Comparison of ENCODE assay signal across 8 cellular contexts in genomic region chr16:4358831-4359561, GRCh38. TPM values are rescaled to one million over a fixed set of nuclear protein-coding genes. Genes with fewer than 3 reads are reported as not detected.
DNase-seq lines count a peak whose midpoint lies in the region; ATAC-seq and TF ChIP-seq lines count a peak whose summit lies in the region.

No MANE protein-coding gene starts in this region.

- H3K27ac ChIP-seq in A673 (ENCODE audit: low read depth, low read length, poor library complexity, severe bottlenecking) = no peak overlapping the region
- H3K27ac ChIP-seq in WERI-Rb-1 = peak overlapping the region; percentile 31; the same call in 1 of the 2 replicates
- H3K27ac ChIP-seq in liver (ENCODE audit: low read depth in 1 of 2, low read length in 2 of 2) = no peak overlapping the region

- no TSS peak for BruUV-seq in A673 (replicated peaks; lab: Mats Ljungman, UMichigan)

- ATAC-seq in HG03196 (IDR thresholded peaks at IDR 0.05; ENCODE audit: unreplicated experiment) = no peak

- POLR2A ChIA-PET in A673 (lab: Charles Lee; ENCODE audit: low non-redundant PET) = no interaction called here

- H3K36me3 ChIP-seq in A673 (ENCODE audit: insufficient read depth, low read length, poor library complexity, severe bottlenecking) = no peaks in the 10 kb centered on the region
- no peaks in the 10 kb centered on the region for H3K36me3 ChIP-seq in H7 (replicated peaks; ENCODE audit: control insufficient read depth, insufficient read depth, low read length)
- peaks cover 10% of the 10 kb centered on the region for H3K36me3 ChIP-seq in WERI-Rb-1
- H3K36me3 ChIP-seq in liver (ENCODE audit: control insufficient read depth in 4 of 4, insufficient read depth in 3 of 4, low read depth in 1 of 4, low read length in 3 of 4) = peaks cover 0 to 9% (median 4%) of the 10 kb centered on the region in 4 donors

- intact Hi-C loops in A673 (cut with micrococcal nuclease; ENCODE audit: unreplicated experiment) = loop anchor here (1.0 kb wide), 1 partner anchor 43 kb away; no protein-coding TSS in a partner anchor

- peak; percentile 94 for TF ChIP-seq CTCF in A673 (conservative IDR thresholded peaks at IDR 0.05; ENCODE audit: low read depth, low read length)
- TF ChIP-seq CTCF in WERI-Rb-1 (IDR thresholded peaks at IDR 0.05; ENCODE audit: low read depth, low read length) = peak; percentile 86
- TF ChIP-seq CTCF in liver (IDR thresholded peaks at IDR 0.05; ENCODE audit: low read depth, low read length, missing input control) = peak; percentile 91

- 43% methylated on average over 19 of the region's 19 CpGs for WGBS in liver

- in situ Hi-C loops in T47D (cut with HindIII; ENCODE audit: low pct_unique_long_range_greater_than_20kb, low sequenced_read_pairs) = no loop called here

- peak; percentile 87 to 93 for TF ChIP-seq RAD21 in liver (IDR thresholded peaks at IDR 0.05)

- no peaks in the 10 kb centered on the region for H3K9me3 ChIP-seq in A673 (ENCODE audit: low read depth, low read length, poor library complexity, severe bottlenecking)
- no peaks in the 10 kb centered on the region for H3K9me3 ChIP-seq in WERI-Rb-1 (ENCODE audit: severe bottlenecking)
- no peaks in the 10 kb centered on the region for H3K9me3 ChIP-seq in liver (ENCODE audit: control insufficient read depth in 4 of 4, low read length in 3 of 4)

- no peak overlapping the region for H3K4me3 ChIP-seq in A673 (ENCODE audit: low read depth, low read length, poor library complexity, severe bottlenecking)
- H3K4me3 ChIP-seq in H7 (ENCODE audit: insufficient read depth, low read depth, low read length) = no peak overlapping the region
- no peak overlapping the region for H3K4me3 ChIP-seq in WERI-Rb-1 (ENCODE audit: low read depth, low read length)
- no peak overlapping the region for H3K4me3 ChIP-seq in liver (ENCODE audit: low read depth in 1 of 3, low read length in 3 of 3)

- no peak overlapping the region for H3K9ac ChIP-seq in liver (ENCODE audit: low read depth in 1 of 2, low read length in 2 of 2)

- H3K4me1 ChIP-seq in A673 (ENCODE audit: insufficient read depth, low read length, poor library complexity, severe bottlenecking) (no peaks in the 10 kb centered on the region), liver (ENCODE audit: control insufficient read depth in 4 of 4, insufficient read depth in 4 of 4, low read length in 3 of 4) (peaks cover 0 to 4% (median 1%) of the 10 kb centered on the region in 4 donors)

- no peaks in the 10 kb centered on the region for H3K27me3 ChIP-seq in A673 (replicated peaks; ENCODE audit: insufficient read depth, low read depth, low read length, poor library complexity)
- no peaks in the 10 kb centered on the region for H3K27me3 ChIP-seq in H7 (ENCODE audit: control insufficient read depth, insufficient read depth, low read length)
- H3K27me3 ChIP-seq in WERI-Rb-1 (ENCODE audit: insufficient read depth, low read depth, severe bottlenecking) = no peaks in the 10 kb centered on the region
- no peaks in the 10 kb centered on the region for H3K27me3 ChIP-seq in liver (ENCODE audit: control insufficient read depth in 4 of 4, insufficient read depth in 4 of 4, low read length in 3 of 4)

- DNase-seq in A673 (ENCODE audit: low spot score) (peak; percentile 61), H7 (peak; percentile 98), WERI-Rb-1 (peak; percentile 73), T47D (ENCODE audit: low read depth in 1 of 2, low spot score in 1 of 2) (peak; percentile 58 to 60), mesenteric fat pad (ENCODE audit: low spot score) (no peak)
- peak; percentile 24 to 34 for DNase-seq in stimulated activated CD8-positive, alpha-beta memory T cell treated with anti-CD3 and anti-CD28 coated beads, Interleukin-15, amount 100 ng/mL, for 4 hours (ENCODE audit: low read depth in 2 of 2)

- CTCF ChIA-PET in A673 (lab: Charles Lee) = interaction anchor here (0.6 to 3.8 kb wide), 4 partner anchors 33 to 54 kb away, joined by 3 to 37 read pairs (median 4); no protein-coding TSS in a partner anchor

TF ChIP-seq in liver, 16 proteins besides CTCF, POLR2A, EP300 and RAD21:
- TF ChIP-seq, protein P1, sequence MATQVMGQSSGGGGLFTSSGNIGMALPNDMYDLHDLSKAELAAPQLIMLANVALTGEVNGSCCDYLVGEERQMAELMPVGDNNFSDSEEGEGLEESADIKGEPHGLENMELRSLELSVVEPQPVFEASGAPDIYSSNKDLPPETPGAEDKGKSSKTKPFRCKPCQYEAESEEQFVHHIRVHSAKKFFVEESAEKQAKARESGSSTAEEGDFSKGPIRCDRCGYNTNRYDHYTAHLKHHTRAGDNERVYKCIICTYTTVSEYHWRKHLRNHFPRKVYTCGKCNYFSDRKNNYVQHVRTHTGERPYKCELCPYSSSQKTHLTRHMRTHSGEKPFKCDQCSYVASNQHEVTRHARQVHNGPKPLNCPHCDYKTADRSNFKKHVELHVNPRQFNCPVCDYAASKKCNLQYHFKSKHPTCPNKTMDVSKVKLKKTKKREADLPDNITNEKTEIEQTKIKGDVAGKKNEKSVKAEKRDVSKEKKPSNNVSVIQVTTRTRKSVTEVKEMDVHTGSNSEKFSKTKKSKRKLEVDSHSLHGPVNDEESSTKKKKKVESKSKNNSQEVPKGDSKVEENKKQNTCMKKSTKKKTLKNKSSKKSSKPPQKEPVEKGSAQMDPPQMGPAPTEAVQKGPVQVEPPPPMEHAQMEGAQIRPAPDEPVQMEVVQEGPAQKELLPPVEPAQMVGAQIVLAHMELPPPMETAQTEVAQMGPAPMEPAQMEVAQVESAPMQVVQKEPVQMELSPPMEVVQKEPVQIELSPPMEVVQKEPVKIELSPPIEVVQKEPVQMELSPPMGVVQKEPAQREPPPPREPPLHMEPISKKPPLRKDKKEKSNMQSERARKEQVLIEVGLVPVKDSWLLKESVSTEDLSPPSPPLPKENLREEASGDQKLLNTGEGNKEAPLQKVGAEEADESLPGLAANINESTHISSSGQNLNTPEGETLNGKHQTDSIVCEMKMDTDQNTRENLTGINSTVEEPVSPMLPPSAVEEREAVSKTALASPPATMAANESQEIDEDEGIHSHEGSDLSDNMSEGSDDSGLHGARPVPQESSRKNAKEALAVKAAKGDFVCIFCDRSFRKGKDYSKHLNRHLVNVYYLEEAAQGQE (IDR thresholded peaks at IDR 0.05) = no peak
- TF ChIP-seq RXRA (IDR thresholded peaks at IDR 0.05) (peak in 1 of 2 donors; percentile 41), NR2F2 (IDR thresholded peaks at IDR 0.05) (peak; percentile 24)

RNA-seq across cellular contexts. Expression of gene PAM16, which starts 7.9 kb away (rescaled TPM):
- total RNA-seq in A673 (2021) = 89.7 and 90.3 TPM in 2 replicates
- 92.3 and 115 TPM in 2 replicates for total RNA-seq in H7 (2014; rRNA removed; shearing (Covaris generic))
- total RNA-seq in liver = 10 to 100 TPM; 14.0 to 23.8 TPM
- 10 to 100 TPM; 35.3 to 70.5 TPM for polyA plus RNA-seq in liver
- total RNA-seq in mesenteric fat pad = 38.2 TPM

RNA-seq across cellular contexts. Expression of gene VASN, which starts 12.7 kb away (rescaled TPM):
- total RNA-seq in A673 (2021) (5.4 and 6.6 TPM in 2 replicates), liver (10 to 100 TPM; 19.7 to 22.7 TPM), mesenteric fat pad (26.6 TPM)
- total RNA-seq in H7 (2014; rRNA removed; shearing (Covaris generic)) = 3.7 and 4.6 TPM in 2 replicates
- 10 to 100 TPM in 1 of 2 donors, 1 to 10 TPM in 1; 6.2 to 26.9 TPM for polyA plus RNA-seq in liver

RNA-seq across cellular contexts. Expression of gene GLIS2, which starts 43.1 kb away (rescaled TPM):
- total RNA-seq in A673 (2021) (10.6 and 15.4 TPM in 2 replicates), liver (1 to 10 TPM; 1.0 to 1.2 TPM), mesenteric fat pad (14.2 TPM)
- total RNA-seq in H7 (2014; rRNA removed; shearing (Covaris generic)) = 1.5 and 2.7 TPM in 2 replicates
- polyA plus RNA-seq in liver = 1 to 10 TPM in 1 of 2 donors, under 1 TPM in 1; 0.68 to 1.4 TPM

RNA-seq across cellular contexts. Expression of gene CORO7, which starts 57.4 kb away (rescaled TPM):
- 24.4 and 31.2 TPM in 2 replicates for total RNA-seq in A673 (2021)
- total RNA-seq in H7 (2014; rRNA removed; shearing (Covaris generic)) = 37.9 and 45.5 TPM in 2 replicates
- 10 to 100 TPM; 16.0 to 21.5 TPM for total RNA-seq in liver
- polyA plus RNA-seq in liver = 10 to 100 TPM in 1 of 2 donors, 1 to 10 TPM in 1; 7.3 to 10.0 TPM
- total RNA-seq in mesenteric fat pad = 45.0 TPM
